Comparison of ENCODE assay signal across 1 cellular context in genomic region chr18:40577255-40577654, GRCh38.
TF ChIP-seq lines count a peak whose summit lies in the region.

No MANE protein-coding gene starts in this region.

TF ChIP-seq in SK-N-SH treated with all-trans-retinoic acid at 6 μM for 48 hours, 23 proteins besides CTCF, POLR2A, EP300 and RAD21 (continued from another document):
- TF ChIP-seq TSHZ2 (CRISPR knock-in tag; IDR thresholded peaks at IDR 0.05) = no peak
- TF ChIP-seq CSDC2 (CRISPR knock-in tag; IDR thresholded peaks at IDR 0.05) = no peak
- TF ChIP-seq SNAI2 (CRISPR knock-in tag; IDR thresholded peaks at IDR 0.05) = no peak
- no peak for TF ChIP-seq PATZ1 (CRISPR knock-in tag; IDR thresholded peaks at IDR 0.05; ENCODE audit: borderline replicate concordance)
- no peak for TF ChIP-seq TOX (CRISPR knock-in tag; IDR thresholded peaks at IDR 0.05; ENCODE audit: borderline replicate concordance)
- TF ChIP-seq ARNTL (CRISPR knock-in tag; IDR thresholded peaks at IDR 0.05; ENCODE audit: borderline replicate concordance, low read depth) = no peak
- no peak for TF ChIP-seq CREB5 (CRISPR knock-in tag; IDR thresholded peaks at IDR 0.05; ENCODE audit: low read depth)
